Comparison of ENCODE assay signal across 24 cellular contexts in genomic region chr5:13359326-13359725, GRCh38.
A peak's percentile ranks its signal among the peaks of the same experiment; 100 is the strongest.
DNase-seq lines count a peak whose midpoint lies in the region; ATAC-seq and TF ChIP-seq lines count a peak whose summit lies in the region.
"Had no signal": no experiment of that assay in that cellular context is flagged by ENCODE, and none has a peak within 500 bp of the region (broad histone marks: within the 10 kb centered on the region; RNA-seq: fewer than 3 reads in every experiment).

No MANE protein-coding gene starts in this region.

- no peak for TF ChIP-seq EP300 in suprapubic skin (IDR thresholded peaks at IDR 0.05)

- no peaks in the 10 kb centered on the region for H3K36me3 ChIP-seq in suprapubic skin
- H3K36me3 ChIP-seq: adrenal gland, uterus had no signal

- WGBS in suprapubic skin, result 69% methylated on average over 1 of the region's 1 CpG

- H3K4me1 ChIP-seq in suprapubic skin, result no peaks in the 10 kb centered on the region
- H3K4me1 ChIP-seq: adrenal gland, uterus had no signal

- no peak overlapping the region for H3K27ac Mint-ChIP-seq in activated CD4-positive, alpha-beta T cell treated with anti-CD3 and anti-CD28 coated beads, Interleukin-2, amount 10 ng/mL, durations not matched to agents 7 days and 5 days

- no peak overlapping the region for H3K27ac ChIP-seq in suprapubic skin
- H3K27ac ChIP-seq: adrenal gland, hepatocyte, uterus had no signal

- peaks cover 10% of the 10 kb centered on the region for H3K9me3 Mint-ChIP-seq in activated CD4-positive, alpha-beta T cell treated with anti-CD3 and anti-CD28 coated beads, Interleukin-2, amount 10 ng/mL, durations not matched to agents 7 days and 5 days

- H3K4me1 Mint-ChIP-seq in activated CD4-positive, alpha-beta T cell treated with anti-CD3 and anti-CD28 coated beads, Interleukin-2, amount 10 ng/mL, durations not matched to agents 7 days and 5 days, result no peaks in the 10 kb centered on the region
- H3K4me1 Mint-ChIP-seq: central memory CD8-positive, alpha-beta T cell; naive thymus-derived CD8-positive, alpha-beta T cell had no signal

- POLR2A ChIA-PET in activated CD4-positive, alpha-beta T cell treated with anti-CD3 and anti-CD28 coated beads, Interleukin-2, amount 10 ng/mL, durations not matched to agents 7 days and 5 days (lab: Charles Lee), result no interaction called here

- no peaks in the 10 kb centered on the region for H3K27me3 ChIP-seq in suprapubic skin
- H3K27me3 ChIP-seq: adrenal gland, hepatocyte had no signal

- H3K9me3 ChIP-seq in suprapubic skin, result no peaks in the 10 kb centered on the region
- H3K9me3 ChIP-seq: uterus had no signal

- ATAC-seq in GM21360 (IDR thresholded peaks at IDR 0.05; ENCODE audit: unreplicated experiment), result no peak
- ATAC-seq: naive thymus-derived CD8-positive, alpha-beta T cell had no signal

- H3K4me3 ChIP-seq in astrocyte of the cerebellum (ENCODE audit: low read depth, low read length), result no peak overlapping the region
- no peak overlapping the region for H3K4me3 ChIP-seq in fibroblast of the aortic adventitia (ENCODE audit: low read depth, low read length)
- no peak overlapping the region for H3K4me3 ChIP-seq in suprapubic skin
- H3K4me3 ChIP-seq: adrenal gland, hepatocyte, uterus had no signal

- no peak overlapping the region for H3K4me3 Mint-ChIP-seq in activated CD4-positive, alpha-beta T cell treated with anti-CD3 and anti-CD28 coated beads, Interleukin-2, amount 10 ng/mL, durations not matched to agents 7 days and 5 days
- H3K4me3 Mint-ChIP-seq: central memory CD8-positive, alpha-beta T cell; naive thymus-derived CD8-positive, alpha-beta T cell had no signal

- H3K36me3 Mint-ChIP-seq in activated CD4-positive, alpha-beta T cell treated with anti-CD3 and anti-CD28 coated beads, Interleukin-2, amount 10 ng/mL, durations not matched to agents 7 days and 5 days (ENCODE audit: low read depth), result no peaks in the 10 kb centered on the region
- H3K36me3 Mint-ChIP-seq: naive thymus-derived CD8-positive, alpha-beta T cell had no signal

- in situ Hi-C loops in astrocyte of the cerebellum (cut with HindIII; ENCODE audit: low sequenced_read_pairs), result no loop called here

- no peak for TF ChIP-seq POLR2A in suprapubic skin (IDR thresholded peaks at IDR 0.05)

- TF ChIP-seq CTCF in astrocyte of the cerebellum (IDR thresholded peaks at IDR 0.05; ENCODE audit: low read depth, low read length, missing control alignments) (no peak), fibroblast of the aortic adventitia (IDR thresholded peaks at IDR 0.05; ENCODE audit: insufficient read depth, low read length) (no peak), suprapubic skin (IDR thresholded peaks at IDR 0.05) (no peak)

- H3K27me3 Mint-ChIP-seq in activated CD4-positive, alpha-beta T cell treated with anti-CD3 and anti-CD28 coated beads, Interleukin-2, amount 10 ng/mL, durations not matched to agents 7 days and 5 days, result no peaks in the 10 kb centered on the region
- H3K27me3 Mint-ChIP-seq: central memory CD8-positive, alpha-beta T cell; naive thymus-derived CD8-positive, alpha-beta T cell had no signal

- DNase-seq in A172 (ENCODE audit: low spot score), result peak; percentile 52
- DNase-seq in HT1080 (ENCODE audit: low read depth), result peak; percentile 88
- DNase-seq in astrocyte of the cerebellum (ENCODE audit: low read depth), result peak; percentile 20
- DNase-seq in fibroblast of the aortic adventitia (ENCODE audit: low read depth), result peak; percentile 52
- DNase-seq in islet precursor cell, result no peak
- DNase-seq in activated CD4-positive, alpha-beta T cell treated with anti-CD3 and anti-CD28 coated beads, Interleukin-2, amount 10 ng/mL, durations not matched to agents 7 days and 5 days, result no peak
- DNase-seq in suprapubic skin (ENCODE audit: low spot score in 2 of 2), result no peak
- DNase-seq: 8988T; activated CD4-positive, alpha-beta T cell treated with anti-CD3 and anti-CD28 coated beads, Interleukin-2, amount 50 U/mL, for 1 hour; activated gamma-delta T cell; adrenal gland; C1 segment of cervical spinal cord; effector CD4-positive, alpha-beta T cell; mesenchymal stem cell; naive thymus-derived CD8-positive, alpha-beta T cell; NCI-H2081 treated with DMSO at 0.1 percent for 48 hours; NCI-H510A treated with DMSO at 0.1 percent for 48 hours; SHP77; small intestine; stimulated activated CD4-positive, alpha-beta T cell treated with anti-CD3 and anti-CD28 coated beads, Interleukin-4, amount 100 ng/mL, for 24 hours; uterus had no signal

- CTCF ChIA-PET in activated CD4-positive, alpha-beta T cell treated with anti-CD3 and anti-CD28 coated beads, Interleukin-2, amount 10 ng/mL, durations not matched to agents 7 days and 5 days (lab: Charles Lee), result no interaction called here

Comparison
In these comparisons a context has a peak if more than half of its experiments do, and no peak if none do; other contexts are left out.
1. DNase-seq: peak in A172 (single experiment), HT1080 (single experiment), astrocyte of the cerebellum (single experiment) and fibroblast of the aortic adventitia (single experiment); none in islet precursor cell (single experiment), activated CD4-positive, alpha-beta T cell treated with anti-CD3 and anti-CD28 coated beads, Interleukin-2, amount 10 ng/mL, durations not matched to agents 7 days and 5 days (single experiment) and suprapubic skin (0 of 2).